In the genomic region with DNA sequence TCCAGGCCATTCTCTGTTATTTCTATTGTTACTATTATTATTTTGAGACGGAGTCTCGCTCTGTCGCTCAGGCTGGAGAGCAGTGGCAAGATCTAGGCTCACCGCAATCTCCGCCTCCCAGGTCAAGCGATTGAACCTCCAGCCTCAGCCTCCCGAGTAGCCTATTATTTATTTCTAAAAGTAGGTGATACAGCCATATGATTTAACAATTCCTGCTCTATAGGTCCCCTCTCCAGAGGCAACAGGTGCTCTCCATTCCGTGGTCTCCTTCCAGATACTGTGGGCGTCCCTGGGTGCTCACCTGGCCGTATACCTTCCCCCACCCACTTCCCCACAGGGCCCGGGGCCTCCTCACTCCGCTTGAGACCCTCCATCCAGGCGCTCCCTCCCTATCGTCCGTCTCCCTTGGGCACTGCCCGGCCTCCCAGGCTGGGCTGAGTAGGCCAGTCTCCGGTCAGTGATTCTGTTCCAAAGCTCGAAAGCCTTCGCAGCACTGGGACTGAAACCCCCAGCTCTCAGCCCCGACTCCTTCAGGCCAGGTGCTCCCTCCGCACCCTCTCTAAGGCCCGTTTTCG, we compare ENCODE assay signal across 8 cellular contexts. TPM values are rescaled to one million over a fixed set of nuclear protein-coding genes. Genes with fewer than 3 reads are reported as not detected.
DNase-seq lines count a peak whose midpoint lies in the region; ATAC-seq and TF ChIP-seq lines count a peak whose summit lies in the region.

No MANE protein-coding gene starts in this region.

- H3K27ac ChIP-seq in CD4-positive, alpha-beta T cell (ENCODE audit: low read depth, low read length): peak overlapping the region; percentile 85
- peak overlapping the region; percentile 97 to 98 for H3K27ac ChIP-seq in breast epithelium

- in situ Hi-C loops in KBM-7 (cut with MboI; ENCODE audit: low pct_unique_long_range_greater_than_20kb, low sequenced_read_pairs): no loop called here

- H3K36me3 ChIP-seq in breast epithelium: no peaks in the 10 kb centered on the region

- intact Hi-C loops in CD4-positive, alpha-beta T cell (cut with DNase I, micrococcal nuclease): loop anchor here (2.0 to 10.0 kb wide), 6 partner anchors 97 to 425 kb away; a partner anchor contains a TSS
- intact Hi-C loops in breast epithelium (cut with DNase I; ENCODE audit: low total_unique reads): no loop called here

- H3K36me3 Mint-ChIP-seq in CD4-positive, alpha-beta T cell (ENCODE audit: low read depth): peaks cover 18% of the 10 kb centered on the region
- H3K36me3 Mint-ChIP-seq in mesothelial cell of epicardium: no peaks in the 10 kb centered on the region

- H3K27ac Mint-ChIP-seq in CD4-positive, alpha-beta T cell: peak overlapping the region; percentile 91
- peak overlapping the region; percentile 100 for H3K27ac Mint-ChIP-seq in mesothelial cell of epicardium

- TF ChIP-seq POLR2A in breast epithelium (IDR thresholded peaks at IDR 0.05): no peak

- peaks cover 37% of the 10 kb centered on the region for H3K4me1 Mint-ChIP-seq in CD4-positive, alpha-beta T cell (ENCODE audit: low read depth)
- H3K4me1 Mint-ChIP-seq in mesothelial cell of epicardium: peaks cover 31% of the 10 kb centered on the region

- no peak for DNase-seq in CD4-positive, alpha-beta T cell
- DNase-seq in breast epithelium (ENCODE audit: low spot score in 2 of 2): no peak
- DNase-seq in mesothelial cell of epicardium (ENCODE audit: low spot score in 2 of 2, unreplicated experiment in 2 of 2): no peak
- no peak for DNase-seq in NCI-H1048 (lab: John Stamatoyannopoulos, UW)
- no peak for DNase-seq in EL
- DNase-seq in KBM-7: no peak
- DNase-seq in AG08395 (ENCODE audit: low spot score): no peak

- H3K27me3 Mint-ChIP-seq in CD4-positive, alpha-beta T cell: no peaks in the 10 kb centered on the region
- no peaks in the 10 kb centered on the region for H3K27me3 Mint-ChIP-seq in mesothelial cell of epicardium (ENCODE audit: low read depth)

- H3K4me1 ChIP-seq in breast epithelium: peaks cover 0 to 6% of the 10 kb centered on the region in 2 donors

- H3K27me3 ChIP-seq in CD4-positive, alpha-beta T cell (ENCODE audit: control insufficient read depth, insufficient read depth, low read length): no peaks in the 10 kb centered on the region
- H3K27me3 ChIP-seq in breast epithelium: no peaks in the 10 kb centered on the region

- H3K4me3 Mint-ChIP-seq in CD4-positive, alpha-beta T cell: peak overlapping the region; percentile 95
- peak overlapping the region; percentile 99 for H3K4me3 Mint-ChIP-seq in mesothelial cell of epicardium

- POLR2A ChIA-PET in CD4-positive, alpha-beta T cell (lab: Charles Lee): interaction anchor here (0.7 to 1.6 kb wide), 13 partner anchors 10 to 445 kb away, joined by 3 to 22 read pairs (median 4); a partner anchor contains a TSS

- CTCF ChIA-PET in CD4-positive, alpha-beta T cell (lab: Charles Lee): interaction anchor here (1.0 to 2.9 kb wide), 4 partner anchors 41 to 321 kb away, joined by 4 to 20 read pairs (median 8); a partner anchor contains a TSS

- TF ChIP-seq CTCF in CD4-positive, alpha-beta T cell (IDR thresholded peaks at IDR 0.05): no peak
- TF ChIP-seq CTCF in breast epithelium (IDR thresholded peaks at IDR 0.05) (no peak), mesothelial cell of epicardium (IDR thresholded peaks at IDR 0.05; ENCODE audit: unreplicated experiment) (no peak)

- ATAC-seq in CD4-positive, alpha-beta T cell (ENCODE audit: poor library complexity): no peak
- peak; percentile 12 for ATAC-seq in HG03280 (IDR thresholded peaks at IDR 0.05; ENCODE audit: unreplicated experiment)

- H3K9me3 ChIP-seq in CD4-positive, alpha-beta T cell (ENCODE audit: control insufficient read depth, low read length): no peaks in the 10 kb centered on the region
- no peaks in the 10 kb centered on the region for H3K9me3 ChIP-seq in breast epithelium

- no peaks in the 10 kb centered on the region for H3K9me3 Mint-ChIP-seq in CD4-positive, alpha-beta T cell
- no peaks in the 10 kb centered on the region for H3K9me3 Mint-ChIP-seq in mesothelial cell of epicardium

- H3K4me3 ChIP-seq in breast epithelium: peak overlapping the region; percentile 79 to 99 (median 91)

RNA-seq across cellular contexts. Expression of a gene that starts 0.7 kb away (rescaled TPM):
- total RNA-seq in CD4-positive, alpha-beta T cell: 10 to 100 TPM; 27.3 to 35.7 TPM
- total RNA-seq in breast epithelium (10 to 100 TPM; 14.3 to 23.3 (median 18.4) TPM), mesothelial cell of epicardium (47.1 to 56.7 TPM (median 50.6 TPM) in 3 replicates)
